9 cellular contexts compared by ENCODE assay signal in the genomic region with DNA sequence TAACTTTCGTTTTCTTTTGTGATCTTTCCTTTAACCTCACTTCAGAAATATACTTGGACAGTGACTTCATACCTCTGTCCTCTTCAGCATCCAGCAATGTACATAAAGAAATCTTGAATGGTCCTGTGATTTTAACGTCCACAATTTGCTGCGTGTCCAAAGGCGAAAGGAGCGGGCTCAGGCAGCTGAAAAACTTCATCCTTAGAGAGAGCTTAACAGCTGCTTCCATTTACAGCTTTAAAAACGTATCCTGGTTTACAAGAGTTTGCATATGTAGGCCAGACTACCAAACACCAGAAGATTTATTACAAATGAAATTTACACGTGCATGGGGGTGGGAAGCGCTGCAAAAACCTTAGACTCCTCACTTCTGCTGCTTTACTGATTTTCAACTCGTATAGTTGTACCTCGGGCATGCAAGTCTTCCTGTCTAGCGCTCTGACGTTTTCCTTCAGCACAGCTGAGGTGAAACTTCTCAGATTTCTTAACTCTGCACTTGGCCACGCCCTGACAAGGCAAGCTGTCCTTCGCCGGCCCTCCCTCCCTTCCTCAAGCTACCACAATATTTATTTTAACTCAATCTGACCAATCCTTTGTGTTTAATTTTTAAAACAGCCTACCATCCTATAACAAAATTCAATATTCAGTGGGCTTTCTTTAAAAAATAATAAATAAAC.
DNase-seq lines count a peak whose midpoint lies in the region; ATAC-seq and TF ChIP-seq lines count a peak whose summit lies in the region.
"Had no signal": no experiment of that assay in that cellular context is flagged by ENCODE, and none has a peak within 500 bp of the region (broad histone marks: within the 10 kb centered on the region; RNA-seq: fewer than 3 reads in every experiment).

No MANE protein-coding gene starts in this region.

- no peaks in the 10 kb centered on the region for H3F3A ChIP-seq in neural cell (ENCODE audit: insufficient read depth, low read length, poor library complexity, severe bottlenecking)

- no peaks in the 10 kb centered on the region for H3K79me2 ChIP-seq in neural cell (replicated peaks; ENCODE audit: insufficient read depth, low read length)

- no peak for TF ChIP-seq EP300 in neural cell (conservative IDR thresholded peaks at IDR 0.05; ENCODE audit: poor library complexity, severe bottlenecking)

- WGBS in endodermal cell (ENCODE audit: insufficient coverage in 1 of 2, insufficient read length in 1 of 2), 2 experiments, result 21 to 40% methylated on average over 3 to 15 of the region's 15 CpGs

- peaks cover 29% of the 10 kb centered on the region for H3K27me3 Mint-ChIP-seq in endodermal cell (ENCODE audit: insufficient read depth)
- H3K27me3 Mint-ChIP-seq: activated naive CD8-positive, alpha-beta T cell had no signal

- peak overlapping the region in 10 of 11 experiments; percentile 41 to 79 (median 70); a peak in 20 of 22 replicates for H3K27ac ChIP-seq in BLaER1 treated with 17β-estradiol and CSF1 and Interleukin-3, amounts not matched to agents 10 nM and 100 nM
- H3K27ac ChIP-seq in endodermal cell (ENCODE audit: low read depth, low read length), result no peak overlapping the region
- H3K27ac ChIP-seq in neural cell (ENCODE audit: low read length), result no peak overlapping the region

- H3K4me2 ChIP-seq in BLaER1 treated with 17β-estradiol and CSF1 and Interleukin-3, amounts not matched to agents 10 nM and 100 nM, result peak overlapping the region; percentile 37 to 67 (median 53)
- no peak overlapping the region for H3K4me2 ChIP-seq in neural cell (ENCODE audit: low read length)

- peaks cover 7% of the 10 kb centered on the region for H3K4me1 Mint-ChIP-seq in endodermal cell

- H3K36me3 ChIP-seq in BLaER1 treated with 17β-estradiol and CSF1 and Interleukin-3, amounts not matched to agents 10 nM and 100 nM, result no peaks in the 10 kb centered on the region
- H3K36me3 ChIP-seq in endodermal cell (ENCODE audit: control insufficient read depth, insufficient read depth, low read length), result no peaks in the 10 kb centered on the region
- H3K36me3 ChIP-seq in neural cell (ENCODE audit: insufficient read depth, low read length), result no peaks in the 10 kb centered on the region
- H3K36me3 ChIP-seq in BE2C, result no peaks in the 10 kb centered on the region

- no peak for TF ChIP-seq RAD21 in neural cell (conservative IDR thresholded peaks at IDR 0.05)

- peaks cover 0 to 4% (median 0%) of the 10 kb centered on the region in 10 experiments; a peak in 1 of 20 replicates for H3K4me1 ChIP-seq in BLaER1 treated with 17β-estradiol and CSF1 and Interleukin-3, amounts not matched to agents 10 nM and 100 nM
- H3K4me1 ChIP-seq in endodermal cell (ENCODE audit: control insufficient read depth, insufficient read depth, low read length), result no peaks in the 10 kb centered on the region
- H3K4me1 ChIP-seq in BE2C, result no peaks in the 10 kb centered on the region

- peak overlapping the region; percentile 27 for H3K27ac Mint-ChIP-seq in endodermal cell
- H3K27ac Mint-ChIP-seq: activated naive CD8-positive, alpha-beta T cell had no signal

- peak overlapping the region; percentile 47 to 64 (median 56) for H3K4me3 ChIP-seq in BLaER1 treated with 17β-estradiol and CSF1 and Interleukin-3, amounts not matched to agents 10 nM and 100 nM
- H3K4me3 ChIP-seq in endodermal cell (ENCODE audit: low read length), result peak overlapping the region; percentile 78
- peak overlapping the region; percentile 33 for H3K4me3 ChIP-seq in neural cell (ENCODE audit: low read length)
- no peak overlapping the region for H3K4me3 ChIP-seq in BE2C (ENCODE audit: low read depth, low read length)

- H3K9ac ChIP-seq in BLaER1 treated with 17β-estradiol and CSF1 and Interleukin-3, amounts not matched to agents 10 nM and 100 nM, result peak overlapping the region; percentile 54 to 78 (median 71); a peak in 21 of 22 replicates
- H3K9ac ChIP-seq in endodermal cell (ENCODE audit: extremely low read depth, low read length, poor library complexity, severe bottlenecking) (no peak overlapping the region), neural cell (ENCODE audit: low read length) (no peak overlapping the region)

- ATAC-seq in GM21423 (IDR thresholded peaks at IDR 0.05; ENCODE audit: unreplicated experiment), result no peak

- H2AFZ ChIP-seq in neural cell (ENCODE audit: low read depth, low read length), result no peak overlapping the region

- TF ChIP-seq CTCF in endodermal cell (conservative IDR thresholded peaks at IDR 0.05), result no peak
- no peak for TF ChIP-seq CTCF in neural cell (IDR thresholded peaks at IDR 0.05; ENCODE audit: poor library complexity, severe bottlenecking)
- TF ChIP-seq CTCF in BE2C (IDR thresholded peaks at IDR 0.05; ENCODE audit: low read depth, low read length), result no peak

- H3K4me3 Mint-ChIP-seq in endodermal cell, result peak overlapping the region; percentile 73
- H3K4me3 Mint-ChIP-seq: activated naive CD8-positive, alpha-beta T cell had no signal

- H4K20me1 ChIP-seq in BLaER1 treated with 17β-estradiol and CSF1 and Interleukin-3, amounts not matched to agents 10 nM and 100 nM, result peaks cover 0 to 4% (median 0%) of the 10 kb centered on the region in 11 experiments; a peak in 1 of 22 replicates
- H4K20me1 ChIP-seq in neural cell (ENCODE audit: insufficient read depth), result no peaks in the 10 kb centered on the region

- H3K9me3 ChIP-seq in BLaER1 treated with 17β-estradiol and CSF1 and Interleukin-3, amounts not matched to agents 10 nM and 100 nM (replicated peaks in 1 of 11), result no peaks in the 10 kb centered on the region
- H3K9me3 ChIP-seq in endodermal cell (ENCODE audit: control insufficient read depth, low read length) (no peaks in the 10 kb centered on the region), neural cell (ENCODE audit: low read length) (no peaks in the 10 kb centered on the region), BE2C (no peaks in the 10 kb centered on the region)

- peaks cover 47 to 98% (median 92%) of the 10 kb centered on the region in 11 experiments for H3K27me3 ChIP-seq in BLaER1 treated with 17β-estradiol and CSF1 and Interleukin-3, amounts not matched to agents 10 nM and 100 nM
- H3K27me3 ChIP-seq in endodermal cell (ENCODE audit: control insufficient read depth, insufficient read depth, low read length, poor library complexity, severe bottlenecking), result no peaks in the 10 kb centered on the region
- peaks cover 15% of the 10 kb centered on the region for H3K27me3 ChIP-seq in neural cell (ENCODE audit: insufficient read depth, low read depth, low read length)
- H3K27me3 ChIP-seq in BE2C, result no peaks in the 10 kb centered on the region

- H3K9me3 Mint-ChIP-seq in endodermal cell, result no peaks in the 10 kb centered on the region

- H3K36me3 Mint-ChIP-seq in endodermal cell (ENCODE audit: low read depth), result no peaks in the 10 kb centered on the region
- H3K36me3 Mint-ChIP-seq: activated naive CD8-positive, alpha-beta T cell had no signal

- H3K9me2 ChIP-seq in neural cell (ENCODE audit: insufficient read depth, low read length), result no peaks in the 10 kb centered on the region

- DNase-seq in NCI-H748 treated with DMSO at 0.1 percent for 48 hours (lab: John Stamatoyannopoulos, UW) (peak; percentile 53), endodermal cell (peak; percentile 76), BE2C (no peak), AML-193 (lab: John Stamatoyannopoulos, UW) (no peak)
- DNase-seq in stimulated activated naive CD4-positive, alpha-beta T cell (lab: John Stamatoyannopoulos, UW), result no peak

TF ChIP-seq in neural cell, 6 proteins besides CTCF, POLR2A, EP300 and RAD21:
- TF ChIP-seq EZH2 (IDR thresholded peaks at IDR 0.05; ENCODE audit: borderline replicate concordance, insufficient read depth, low read length, poor library complexity, severe bottlenecking) (no peak), REST (IDR thresholded peaks at IDR 0.05; ENCODE audit: borderline replicate concordance) (no peak), MXI1 (conservative IDR thresholded peaks at IDR 0.05; ENCODE audit: poor library complexity, severe bottlenecking) (no peak), SMC3 (conservative IDR thresholded peaks at IDR 0.05; ENCODE audit: poor library complexity) (no peak), POLR2AphosphoS5 (IDR thresholded peaks at IDR 0.05) (no peak), TAF1 (IDR thresholded peaks at IDR 0.05; ENCODE audit: low read depth) (no peak)

Comparison
In these comparisons a context has a peak if more than half of its experiments do, and no peak if none do; other contexts are left out.
1. H3K27ac ChIP-seq: peak in BLaER1 treated with 17β-estradiol and CSF1 and Interleukin-3, amounts not matched to agents 10 nM and 100 nM (10 of 11); none in endodermal cell (single experiment) and neural cell (single experiment).
2. H3K9ac ChIP-seq: peak in BLaER1 treated with 17β-estradiol and CSF1 and Interleukin-3, amounts not matched to agents 10 nM and 100 nM (11 of 11); none in endodermal cell (single experiment) and neural cell (single experiment).
3. DNase-seq: peak in NCI-H748 treated with DMSO at 0.1 percent for 48 hours (single experiment) and endodermal cell (single experiment); none in BE2C (single experiment), stimulated activated naive CD4-positive, alpha-beta T cell (0 of 6) and AML-193 (0 of 2).